Comparison of ENCODE assay signal across 2 cellular contexts in the genomic region with DNA sequence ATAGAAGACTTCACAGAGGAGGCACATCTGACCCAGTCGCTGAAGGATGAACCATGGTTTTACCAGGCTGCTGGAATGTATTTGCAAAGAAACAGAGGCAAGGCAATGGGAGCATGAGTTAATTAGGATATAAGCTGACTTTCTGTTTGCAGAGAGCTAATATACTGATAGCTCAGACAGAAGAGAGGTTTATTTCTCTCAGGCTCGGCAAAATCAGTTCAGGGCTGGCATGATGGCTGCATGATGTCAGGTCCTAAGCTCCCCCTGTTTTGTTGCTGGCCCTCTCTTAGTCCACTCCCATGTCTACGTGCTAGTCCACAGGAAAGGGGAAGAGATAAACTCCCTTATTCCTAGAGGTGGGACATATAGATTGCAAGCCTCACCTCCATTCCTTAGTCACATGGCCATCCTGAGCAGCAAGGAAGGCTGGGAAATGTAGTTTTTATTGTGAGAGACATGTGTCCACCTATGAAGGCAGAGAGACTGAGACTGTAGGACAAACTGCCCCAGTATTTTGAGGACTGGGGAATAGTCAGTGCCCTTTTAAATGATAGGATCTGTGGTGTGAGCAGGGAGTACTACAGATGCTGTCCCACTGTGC.
A peak's percentile ranks its signal among the peaks of the same experiment; 100 is the strongest.
TF ChIP-seq lines count a peak whose summit lies in the region.

No MANE protein-coding gene starts in this region.

TF ChIP-seq in GM23338, 12 proteins besides CTCF, POLR2A, EP300 and RAD21 (continued from another document):
- TF ChIP-seq ETS1 (IDR thresholded peaks at IDR 0.05) (peak; percentile 59; the same call in 1 of the 2 replicates), CREB1 (CRISPR knock-in tag; IDR thresholded peaks at IDR 0.05; ENCODE audit: low read depth) (no peak)

TF ChIP-seq in K562, 482 proteins besides CTCF, POLR2A, EP300 and RAD21 (continued from another document):
- no peak for TF ChIP-seq CHAMP1 (IDR thresholded peaks at IDR 0.05)
- no peak for TF ChIP-seq ZNF175 (CRISPR knock-in tag; IDR thresholded peaks at IDR 0.05; ENCODE audit: low read depth)
- 0 out of 2 replicates have a peak, but pooled peaks have one; percentile 6 for TF ChIP-seq TFE3 (CRISPR knock-in tag; IDR thresholded peaks at IDR 0.05)
- TF ChIP-seq YY1 (IDR thresholded peaks at IDR 0.05; ENCODE audit: borderline replicate concordance in 1 of 3, control insufficient read depth in 1 of 3, extremely low read depth in 1 of 3, insufficient read depth in 3 of 3, insufficient read length in 1 of 3, insufficient replicate concordance in 2 of 3, low read depth in 1 of 3, low read length in 2 of 3), result peak in 1 of 3 experiments; percentile 60
- TF ChIP-seq DEAF1 (CRISPR knock-in tag; IDR thresholded peaks at IDR 0.05), result no peak
- TF ChIP-seq RAD51 (IDR thresholded peaks at IDR 0.05; ENCODE audit: borderline replicate concordance, low read depth), result peak; percentile 84
- TF ChIP-seq, protein P1, sequence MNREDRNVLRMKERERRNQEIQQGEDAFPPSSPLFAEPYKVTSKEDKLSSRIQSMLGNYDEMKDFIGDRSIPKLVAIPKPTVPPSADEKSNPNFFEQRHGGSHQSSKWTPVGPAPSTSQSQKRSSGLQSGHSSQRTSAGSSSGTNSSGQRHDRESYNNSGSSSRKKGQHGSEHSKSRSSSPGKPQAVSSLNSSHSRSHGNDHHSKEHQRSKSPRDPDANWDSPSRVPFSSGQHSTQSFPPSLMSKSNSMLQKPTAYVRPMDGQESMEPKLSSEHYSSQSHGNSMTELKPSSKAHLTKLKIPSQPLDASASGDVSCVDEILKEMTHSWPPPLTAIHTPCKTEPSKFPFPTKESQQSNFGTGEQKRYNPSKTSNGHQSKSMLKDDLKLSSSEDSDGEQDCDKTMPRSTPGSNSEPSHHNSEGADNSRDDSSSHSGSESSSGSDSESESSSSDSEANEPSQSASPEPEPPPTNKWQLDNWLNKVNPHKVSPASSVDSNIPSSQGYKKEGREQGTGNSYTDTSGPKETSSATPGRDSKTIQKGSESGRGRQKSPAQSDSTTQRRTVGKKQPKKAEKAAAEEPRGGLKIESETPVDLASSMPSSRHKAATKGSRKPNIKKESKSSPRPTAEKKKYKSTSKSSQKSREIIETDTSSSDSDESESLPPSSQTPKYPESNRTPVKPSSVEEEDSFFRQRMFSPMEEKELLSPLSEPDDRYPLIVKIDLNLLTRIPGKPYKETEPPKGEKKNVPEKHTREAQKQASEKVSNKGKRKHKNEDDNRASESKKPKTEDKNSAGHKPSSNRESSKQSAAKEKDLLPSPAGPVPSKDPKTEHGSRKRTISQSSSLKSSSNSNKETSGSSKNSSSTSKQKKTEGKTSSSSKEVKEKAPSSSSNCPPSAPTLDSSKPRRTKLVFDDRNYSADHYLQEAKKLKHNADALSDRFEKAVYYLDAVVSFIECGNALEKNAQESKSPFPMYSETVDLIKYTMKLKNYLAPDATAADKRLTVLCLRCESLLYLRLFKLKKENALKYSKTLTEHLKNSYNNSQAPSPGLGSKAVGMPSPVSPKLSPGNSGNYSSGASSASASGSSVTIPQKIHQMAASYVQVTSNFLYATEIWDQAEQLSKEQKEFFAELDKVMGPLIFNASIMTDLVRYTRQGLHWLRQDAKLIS (CRISPR knock-in tag; IDR thresholded peaks at IDR 0.05), result no peak
- peak in 1 of 2 experiments; percentile 36 for TF ChIP-seq AFF1 (IDR thresholded peaks at IDR 0.05; ENCODE audit: low read depth in 1 of 2, partially characterized antibody in 2 of 2)
- TF ChIP-seq ZNF143 (CRISPR knock-in tag; IDR thresholded peaks at IDR 0.05), result peak; percentile 81
- TF ChIP-seq RB1 (IDR thresholded peaks at IDR 0.05; ENCODE audit: low read depth), result no peak
- TF ChIP-seq DIDO1 (tag; IDR thresholded peaks at IDR 0.05; ENCODE audit: low read depth), result no peak
- TF ChIP-seq, protein P2, sequence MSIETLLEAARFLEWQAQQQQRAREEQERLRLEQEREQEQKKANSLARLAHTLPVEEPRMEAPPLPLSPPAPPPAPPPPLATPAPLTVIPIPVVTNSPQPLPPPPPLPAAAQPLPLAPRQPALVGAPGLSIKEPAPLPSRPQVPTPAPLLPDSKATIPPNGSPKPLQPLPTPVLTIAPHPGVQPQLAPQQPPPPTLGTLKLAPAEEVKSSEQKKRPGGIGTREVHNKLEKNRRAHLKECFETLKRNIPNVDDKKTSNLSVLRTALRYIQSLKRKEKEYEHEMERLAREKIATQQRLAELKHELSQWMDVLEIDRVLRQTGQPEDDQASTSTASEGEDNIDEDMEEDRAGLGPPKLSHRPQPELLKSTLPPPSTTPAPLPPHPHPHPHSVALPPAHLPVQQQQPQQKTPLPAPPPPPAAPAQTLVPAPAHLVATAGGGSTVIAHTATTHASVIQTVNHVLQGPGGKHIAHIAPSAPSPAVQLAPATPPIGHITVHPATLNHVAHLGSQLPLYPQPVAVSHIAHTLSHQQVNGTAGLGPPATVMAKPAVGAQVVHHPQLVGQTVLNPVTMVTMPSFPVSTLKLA (conservative IDR thresholded peaks at IDR 0.05), result 0 out of 4 replicates have a peak, but pooled peaks of 1 of the 2 experiments have one; percentile 36
- peak; percentile 86 for TF ChIP-seq USF1 (CRISPR knock-in tag; IDR thresholded peaks at IDR 0.05)
- TF ChIP-seq SIX5 (IDR thresholded peaks at IDR 0.05; ENCODE audit: borderline replicate concordance in 1 of 2, insufficient read depth in 1 of 2, low read depth in 1 of 2, low read length in 2 of 2), result peak; percentile 64 to 66; a peak in 3 of 4 replicates
- TF ChIP-seq, protein P3, sequence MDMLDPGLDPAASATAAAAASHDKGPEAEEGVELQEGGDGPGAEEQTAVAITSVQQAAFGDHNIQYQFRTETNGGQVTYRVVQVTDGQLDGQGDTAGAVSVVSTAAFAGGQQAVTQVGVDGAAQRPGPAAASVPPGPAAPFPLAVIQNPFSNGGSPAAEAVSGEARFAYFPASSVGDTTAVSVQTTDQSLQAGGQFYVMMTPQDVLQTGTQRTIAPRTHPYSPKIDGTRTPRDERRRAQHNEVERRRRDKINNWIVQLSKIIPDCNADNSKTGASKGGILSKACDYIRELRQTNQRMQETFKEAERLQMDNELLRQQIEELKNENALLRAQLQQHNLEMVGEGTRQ (CRISPR knock-in tag; IDR thresholded peaks at IDR 0.05), result peak; percentile 93
